8 cellular contexts compared by ENCODE assay signal in genomic region chr9:92133949-92134604, GRCh38. TPM values are rescaled to one million over a fixed set of nuclear protein-coding genes. Genes with fewer than 3 reads are reported as not detected.
A peak's percentile ranks its signal among the peaks of the same experiment; 100 is the strongest.
DNase-seq lines count a peak whose midpoint lies in the region; ATAC-seq, FAIRE-seq and TF ChIP-seq lines count a peak whose summit lies in the region.

No MANE protein-coding gene starts in this region.

- peak; percentile 75 for TF ChIP-seq CTCF in astrocyte (IDR thresholded peaks at IDR 0.05; ENCODE audit: insufficient read depth, low read depth, low read length)

- DNase-seq in ELF-1 (ENCODE audit: low read depth, low spot score) (peak; percentile 96), NCI-H1694 treated with DMSO at 0.1 percent for 48 hours (lab: John Stamatoyannopoulos, UW) (peak; percentile 72), T-helper 9 cell (peak; percentile 66), astrocyte (ENCODE audit: low read depth) (peak; percentile 53), hypothalamus (lab: John Stamatoyannopoulos, UW) (peak in 45 of 51 donors; percentile 16 to 84 (median 58))

- H3K9me3 ChIP-seq in astrocyte (ENCODE audit: insufficient read depth, low read depth, low read length) (no peaks in the 10 kb centered on the region), skeletal muscle satellite cell (replicated peaks; ENCODE audit: low read length) (no peaks in the 10 kb centered on the region)

- FAIRE-seq in astrocyte (lab: Jason Lieb, UNC) = no peak

- H3K27me3 ChIP-seq in astrocyte (ENCODE audit: insufficient read depth, low read length) (no peaks in the 10 kb centered on the region), skeletal muscle satellite cell (ENCODE audit: control insufficient read depth, insufficient read depth, low read length) (no peaks in the 10 kb centered on the region)

- peaks cover 11% of the 10 kb centered on the region for H3K4me1 Mint-ChIP-seq in astrocyte (ENCODE audit: low read depth, unreplicated experiment)

- H3K27ac ChIP-seq in astrocyte (ENCODE audit: low read depth, low read length) = no peak overlapping the region

- no peaks in the 10 kb centered on the region for H4K20me1 ChIP-seq in astrocyte (ENCODE audit: insufficient read depth, low read length)

- H3K9ac ChIP-seq in astrocyte (ENCODE audit: low read length) = peak overlapping the region; percentile 30
- H3K9ac ChIP-seq in skeletal muscle satellite cell (ENCODE audit: low read depth, low read length) = peak overlapping the region; percentile 74

- peak overlapping the region; percentile 64 for H3K4me3 Mint-ChIP-seq in astrocyte (ENCODE audit: unreplicated experiment)

- H3K27me3 Mint-ChIP-seq in astrocyte (ENCODE audit: low read depth, unreplicated experiment) = peaks cover 22% of the 10 kb centered on the region

- H3K4me1 ChIP-seq in astrocyte (ENCODE audit: insufficient read depth, low read length) (peaks cover 8% of the 10 kb centered on the region), skeletal muscle satellite cell (ENCODE audit: control insufficient read depth, insufficient read depth, low read length) (peaks cover 23% of the 10 kb centered on the region)

- H2AFZ ChIP-seq in astrocyte (ENCODE audit: low read depth, low read length) = peak overlapping the region; percentile 72

- H3K36me3 Mint-ChIP-seq in astrocyte (ENCODE audit: low read depth, unreplicated experiment) = peaks cover 4% of the 10 kb centered on the region

- H3K36me3 ChIP-seq in astrocyte (ENCODE audit: insufficient read depth, low read length) (no peaks in the 10 kb centered on the region), skeletal muscle satellite cell (ENCODE audit: insufficient read depth, low read length) (no peaks in the 10 kb centered on the region)

- no peak overlapping the region for H3K4me3 ChIP-seq in astrocyte (ENCODE audit: insufficient read depth, low read depth, low read length)
- H3K4me3 ChIP-seq in skeletal muscle satellite cell (ENCODE audit: low read length) = peak overlapping the region; percentile 63

- peak overlapping the region; percentile 62 for H3K27ac Mint-ChIP-seq in astrocyte (ENCODE audit: unreplicated experiment)

- no peaks in the 10 kb centered on the region for H3K79me2 ChIP-seq in astrocyte (ENCODE audit: insufficient read depth, low read length)

- H3K9me3 Mint-ChIP-seq in astrocyte (ENCODE audit: unreplicated experiment) = peaks cover 6% of the 10 kb centered on the region

- ATAC-seq in HG02610 (IDR thresholded peaks at IDR 0.05; ENCODE audit: unreplicated experiment) = peak; percentile 73
- ATAC-seq in HG03097 (IDR thresholded peaks at IDR 0.05; ENCODE audit: low FRiP score, unreplicated experiment) = no peak

- H3K4me2 ChIP-seq in astrocyte (ENCODE audit: low read length) (peak overlapping the region; percentile 72), skeletal muscle satellite cell (ENCODE audit: low read length) (peak overlapping the region; percentile 89)

RNA-seq across cellular contexts. Expression of gene SPTLC1, which starts 18.9 kb away (rescaled TPM):
- total RNA-seq in astrocyte = 75.9 and 82.0 TPM in 2 replicates
- 85.2 and 87.5 TPM in 2 replicates for total RNA-seq in skeletal muscle satellite cell (2012; rRNA removed)
